18 cellular contexts compared by ENCODE assay signal in the genomic region with DNA sequence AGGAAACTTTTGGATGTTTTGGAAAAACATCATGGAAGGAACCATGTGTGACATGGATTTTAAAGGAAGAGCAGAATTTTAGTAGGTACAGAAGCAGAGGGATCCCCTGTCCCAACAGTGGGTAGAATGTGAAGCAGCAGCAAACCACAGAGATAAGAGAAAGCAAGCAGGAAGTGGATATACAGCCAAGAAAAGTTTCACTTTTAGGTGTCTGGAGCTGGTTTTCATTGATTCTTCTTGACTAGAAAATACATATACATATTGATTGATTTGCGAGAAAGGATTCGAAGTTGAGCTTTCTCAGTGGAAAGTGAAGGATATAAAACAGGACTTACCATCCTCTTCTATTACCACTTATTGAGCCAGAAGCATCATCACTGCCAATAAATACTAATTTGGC.
DNase-seq lines count a peak whose midpoint lies in the region; ATAC-seq and TF ChIP-seq lines count a peak whose summit lies in the region.
"Had no signal": no experiment of that assay in that cellular context is flagged by ENCODE, and none has a peak within 500 bp of the region (broad histone marks: within the 10 kb centered on the region; RNA-seq: fewer than 3 reads in every experiment).

No MANE protein-coding gene starts in this region.

- TF ChIP-seq CTCF in fibroblast of villous mesenchyme (IDR thresholded peaks at IDR 0.05; ENCODE audit: insufficient read depth, low read depth, low read length) (no peak), H9 (conservative IDR thresholded peaks at IDR 0.05) (no peak)

- H3K27me3 ChIP-seq in H9 (ENCODE audit: insufficient read depth, low read length): no peaks in the 10 kb centered on the region

- H3K56ac ChIP-seq in H9 (ENCODE audit: insufficient read length, low read depth, low read length): no peak overlapping the region

- peaks cover 0 to 3% of the 10 kb centered on the region in 2 experiments; a peak in 1 of 4 replicates for H3K4me1 Mint-ChIP-seq in H9

- no peak overlapping the region for H2BK15ac ChIP-seq in H9 (ENCODE audit: low read depth, low read length)

- H4K20me1 ChIP-seq in H9 (ENCODE audit: control insufficient read depth, insufficient read depth, insufficient read length): no peaks in the 10 kb centered on the region

- H2BK120ac ChIP-seq in H9 (ENCODE audit: low read depth, low read length, poor library complexity, severe bottlenecking): no peak overlapping the region

- H3K4me3 Mint-ChIP-seq in H9: no peak overlapping the region
- H3K4me3 Mint-ChIP-seq: activated B cell treated with CpG ODN at 0.5 μM for 24 hours; activated naive CD8-positive, alpha-beta T cell treated with anti-CD3 and anti-CD28 coated beads for 36 hours; CD4-positive, CD25-positive, alpha-beta regulatory T cell had no signal

- no peak overlapping the region for H2AK5ac ChIP-seq in H9 (ENCODE audit: insufficient read length, low read length)

- H3T11ph ChIP-seq in H9 (ENCODE audit: low read length): no peak overlapping the region

- H4K5ac ChIP-seq in H9 (ENCODE audit: insufficient read length, low read depth, low read length): no peak overlapping the region

- DNase-seq in fibroblast of villous mesenchyme (ENCODE audit: low read depth) (peak; percentile 13), H9 (no peak), NCI-H1417 (lab: John Stamatoyannopoulos, UW) (no peak)
- DNase-seq: activated B cell treated with CpG ODN at 0.5 μM for 24 hours; activated CD8-positive, alpha-beta memory T cell treated with anti-CD3 and anti-CD28 coated beads, Interleukin-2, amount 50 U/mL, for 48 hours; activated naive CD8-positive, alpha-beta T cell treated with anti-CD3 and anti-CD28 coated beads for 36 hours; IMR-90; NCI-H146; stimulated activated CD4-positive, alpha-beta T cell treated with anti-CD3 and anti-CD28 coated beads, Interleukin-12 subunit alpha, Interleukin-12 subunit beta, amount 100 ng/mL, for 4 hours had no signal

- H2BK20ac ChIP-seq in H9 (ENCODE audit: low read depth, low read length, poor library complexity, severe bottlenecking): no peak overlapping the region

- no peaks in the 10 kb centered on the region; a peak in 1 of 5 replicates for H3K9me3 Mint-ChIP-seq in H9
- H3K9me3 Mint-ChIP-seq: activated B cell treated with CpG ODN at 0.5 μM for 24 hours; activated naive CD8-positive, alpha-beta T cell treated with anti-CD3 and anti-CD28 coated beads for 36 hours; CD4-positive, CD25-positive, alpha-beta regulatory T cell had no signal

- H3K4me2 ChIP-seq in H9 (ENCODE audit: insufficient read depth, insufficient read length, low read length): no peak overlapping the region

- no peaks in the 10 kb centered on the region for H3K23me2 ChIP-seq in H9 (ENCODE audit: insufficient read length, low read depth, low read length, poor library complexity, severe bottlenecking)

- H3K27ac Mint-ChIP-seq in H9: no peak overlapping the region
- H3K27ac Mint-ChIP-seq: activated B cell treated with CpG ODN at 0.5 μM for 24 hours; activated naive CD8-positive, alpha-beta T cell treated with anti-CD3 and anti-CD28 coated beads for 36 hours; CD4-positive, CD25-positive, alpha-beta regulatory T cell had no signal

- peak; percentile 50 for ATAC-seq in GM18861 (IDR thresholded peaks at IDR 0.05; ENCODE audit: unreplicated experiment)
- peak; percentile 57 for ATAC-seq in GM21528 (IDR thresholded peaks at IDR 0.05; ENCODE audit: low FRiP score, unreplicated experiment)
- peak; percentile 45 for ATAC-seq in HG03103 (IDR thresholded peaks at IDR 0.05; ENCODE audit: low read depth, unreplicated experiment)
- no peak for ATAC-seq in HG02970 (IDR thresholded peaks at IDR 0.05; ENCODE audit: low FRiP score, unreplicated experiment)
- ATAC-seq: esophagus mucosa, SK-N-SH treated with all-trans-retinoic acid at 6 μM for 48 hours had no signal

- WGBS in H9 (ENCODE audit: extremely low coverage, insufficient read length, low lambda C conversion rate): no CpG with 5 or more reads among the region's 2 CpGs

- no peak overlapping the region for H3K14ac ChIP-seq in H9 (ENCODE audit: insufficient read depth, low read length)

- no peak overlapping the region for H3K23ac ChIP-seq in H9 (ENCODE audit: insufficient read length, low read depth, low read length)

- no peak overlapping the region for H3K4me3 ChIP-seq in fibroblast of villous mesenchyme (ENCODE audit: low read depth, low read length)
- H3K4me3 ChIP-seq: thoracic aorta had no signal

- H3K9me3 ChIP-seq in H9 (ENCODE audit: control insufficient read depth, low read depth, low read length): no peaks in the 10 kb centered on the region
- H3K9me3 ChIP-seq: thoracic aorta had no signal

- no peak overlapping the region for H3K27ac ChIP-seq in H9 (ENCODE audit: insufficient read length, low read depth, low read length)
- H3K27ac ChIP-seq: parathyroid adenoma, thoracic aorta had no signal

- H3K27me3 Mint-ChIP-seq in H9 (ENCODE audit: low read depth): no peaks in the 10 kb centered on the region
- H3K27me3 Mint-ChIP-seq: activated B cell treated with CpG ODN at 0.5 μM for 24 hours; activated naive CD8-positive, alpha-beta T cell treated with anti-CD3 and anti-CD28 coated beads for 36 hours; CD4-positive, CD25-positive, alpha-beta regulatory T cell had no signal

- H4K91ac ChIP-seq in H9 (ENCODE audit: insufficient read length, low read depth, low read length): no peak overlapping the region

- no peaks in the 10 kb centered on the region for H3K36me3 Mint-ChIP-seq in H9 (ENCODE audit: insufficient read depth in 1 of 3, low read depth in 3 of 3)
- H3K36me3 Mint-ChIP-seq: activated naive CD8-positive, alpha-beta T cell treated with anti-CD3 and anti-CD28 coated beads for 36 hours; CD4-positive, CD25-positive, alpha-beta regulatory T cell had no signal

- no peak overlapping the region for H4K8ac ChIP-seq in H9 (replicated peaks; ENCODE audit: insufficient read length, low read depth, low read length)

- no peak overlapping the region for H3K9ac ChIP-seq in H9 (ENCODE audit: extremely low read depth, insufficient read length, low read length)
- H3K9ac ChIP-seq: parathyroid adenoma had no signal

- H2BK5ac ChIP-seq in H9 (ENCODE audit: insufficient read length, low read length): no peak overlapping the region

- no peaks in the 10 kb centered on the region for H3K4me1 ChIP-seq in H9 (ENCODE audit: insufficient read depth, low read length)
- H3K4me1 ChIP-seq: parathyroid adenoma had no signal

- no peak overlapping the region for H3K18ac ChIP-seq in H9 (ENCODE audit: insufficient read length, low read depth, low read length)

- no peak overlapping the region for H3K4ac ChIP-seq in H9 (ENCODE audit: low read depth, low read length)

- no peak overlapping the region for H2BK12ac ChIP-seq in H9 (ENCODE audit: insufficient read length, low read depth, low read length)

- no peaks in the 10 kb centered on the region for H3K79me1 ChIP-seq in H9 (ENCODE audit: insufficient read depth, low read depth, low read length, poor library complexity, severe bottlenecking)

- no peak overlapping the region for H2AFZ ChIP-seq in H9 (ENCODE audit: low read length)
- H2AFZ ChIP-seq: parathyroid adenoma had no signal

- no peaks in the 10 kb centered on the region for H3K79me2 ChIP-seq in H9 (ENCODE audit: insufficient read depth, low read length)
- H3K79me2 ChIP-seq: parathyroid adenoma had no signal
